ENCODE assay signal across 15 cellular contexts in the genomic region with DNA sequence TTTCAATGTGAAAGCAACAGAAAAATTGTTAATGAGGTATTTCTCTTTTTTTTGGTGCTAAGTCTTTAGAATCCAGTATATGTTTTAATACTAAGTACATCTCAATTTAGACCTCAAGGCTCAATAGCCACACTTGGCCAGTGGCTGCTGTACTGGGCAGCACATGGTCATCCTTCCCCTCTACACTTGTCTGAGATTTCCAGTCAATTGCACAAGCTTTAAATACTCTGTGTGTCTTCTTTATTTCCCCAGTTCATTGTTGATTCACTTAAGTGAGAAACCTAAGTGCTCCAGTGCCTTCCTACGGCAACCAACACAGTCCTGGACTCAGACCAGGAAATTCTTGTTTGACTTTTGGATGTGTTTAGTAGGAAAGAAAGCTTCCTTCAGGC.
DNase-seq lines count a peak whose midpoint lies in the region; ATAC-seq and TF ChIP-seq lines count a peak whose summit lies in the region.
"Had no signal": no experiment of that assay in that cellular context is flagged by ENCODE, and none has a peak within 500 bp of the region (broad histone marks: within the 10 kb centered on the region; RNA-seq: fewer than 3 reads in every experiment).

No MANE protein-coding gene starts in this region.

- WGBS in psoas muscle, 3 donors = 12 to 52% (median 29%) methylated on average over 1 of the region's 1 CpG

- H3K27ac Mint-ChIP-seq in activated T-cell treated with anti-CD3 and anti-CD28 coated beads, Interleukin-2, amount 50 U/mL, for 72 hours = peak overlapping the region; percentile 94
- peak overlapping the region; percentile 38 to 78 for H3K27ac Mint-ChIP-seq in activated naive CD4-positive, alpha-beta T cell treated with anti-CD3 and anti-CD28 coated beads, Interleukin-2, amount 50 U/mL, for 72 hours

- peaks cover 0 to 4% of the 10 kb centered on the region in 2 donors for H3K36me3 Mint-ChIP-seq in activated T-cell treated with anti-CD3 and anti-CD28 coated beads, Interleukin-2, amount 50 U/mL, for 72 hours (ENCODE audit: insufficient read depth in 2 of 2)
- H3K36me3 Mint-ChIP-seq in activated naive CD4-positive, alpha-beta T cell treated with anti-CD3 and anti-CD28 coated beads, Interleukin-2, amount 50 U/mL, for 72 hours = no peaks in the 10 kb centered on the region

- H3K4me1 Mint-ChIP-seq in activated T-cell treated with anti-CD3 and anti-CD28 coated beads, Interleukin-2, amount 50 U/mL, for 72 hours (ENCODE audit: low read depth) = peaks cover 39% of the 10 kb centered on the region

- DNase-seq in activated T-cell treated with anti-CD3 and anti-CD28 coated beads, Interleukin-2, amount 50 U/mL, for 72 hours = no peak
- DNase-seq in activated T-cell treated with anti-CD3 and anti-CD28 coated beads for 4 hours (no peak), psoas muscle (no peak), H7 (no peak)
- no peak for DNase-seq in activated naive CD4-positive, alpha-beta T cell treated with anti-CD3 and anti-CD28 coated beads, Interleukin-2, amount 50 U/mL, for 72 hours (ENCODE audit: low spot score in 2 of 2)
- no peak for DNase-seq in activated effector memory CD4-positive, alpha-beta T cell treated with anti-CD3 and anti-CD28 coated beads, Interleukin-2, amount 50 U/mL, for 16 hours
- DNase-seq: activated CD4-positive, alpha-beta T cell treated with anti-CD3 and anti-CD28 coated beads, Interleukin-2, amount 50 U/mL, for 4 hours; kidney glomerular epithelial cell; NCI-H1930; posterior cingulate gyrus; T-helper 9 cell had no signal

- ATAC-seq in activated T-cell treated with anti-CD3 and anti-CD28 coated beads, Interleukin-2, amount 50 U/mL, for 72 hours (replicated peaks in 1 of 2) = peak; percentile 22 to 53
- ATAC-seq in GM21423 (IDR thresholded peaks at IDR 0.05; ENCODE audit: unreplicated experiment) (peak; percentile 15), psoas muscle (peak; percentile 66 to 77 (median 76)), GM18520 (IDR thresholded peaks at IDR 0.05; ENCODE audit: unreplicated experiment) (no peak)
- peak; percentile 11 to 47 for ATAC-seq in activated naive CD4-positive, alpha-beta T cell treated with anti-CD3 and anti-CD28 coated beads, Interleukin-2, amount 50 U/mL, for 72 hours

- H3K4me1 ChIP-seq in psoas muscle = peaks cover 28% of the 10 kb centered on the region

- H3K36me3 ChIP-seq in psoas muscle (ENCODE audit: insufficient read depth in 1 of 2, low read depth in 1 of 2) (peaks cover 0 to 3% of the 10 kb centered on the region in 2 donors), H7 (replicated peaks; ENCODE audit: control insufficient read depth, insufficient read depth, low read length) (no peaks in the 10 kb centered on the region)

- intact Hi-C loops in psoas muscle (cut with DNase I) = loop anchor here (5.0 kb wide), 2 partner anchors 52 to 232 kb away; no protein-coding TSS in a partner anchor

- H3K9me3 ChIP-seq in psoas muscle = no peaks in the 10 kb centered on the region

- H3K4me3 ChIP-seq in psoas muscle = no peak overlapping the region
- no peak overlapping the region for H3K4me3 ChIP-seq in H7 (ENCODE audit: insufficient read depth, low read depth, low read length)

- H3K27ac ChIP-seq in psoas muscle = peak overlapping the region; percentile 62
- H3K27ac ChIP-seq: epithelial cell of prostate, RWPE1 had no signal

- peak overlapping the region; percentile 12 to 88 for H3K4me3 Mint-ChIP-seq in activated T-cell treated with anti-CD3 and anti-CD28 coated beads, Interleukin-2, amount 50 U/mL, for 72 hours

- no peaks in the 10 kb centered on the region for H3K27me3 ChIP-seq in psoas muscle (ENCODE audit: insufficient read depth in 3 of 3, low read length in 2 of 3)
- no peaks in the 10 kb centered on the region for H3K27me3 ChIP-seq in H7 (ENCODE audit: control insufficient read depth, insufficient read depth, low read length)

- no peaks in the 10 kb centered on the region for H3K9me3 Mint-ChIP-seq in activated T-cell treated with anti-CD3 and anti-CD28 coated beads, Interleukin-2, amount 50 U/mL, for 72 hours
- H3K9me3 Mint-ChIP-seq in activated naive CD4-positive, alpha-beta T cell treated with anti-CD3 and anti-CD28 coated beads, Interleukin-2, amount 50 U/mL, for 72 hours = no peaks in the 10 kb centered on the region

- no peak for TF ChIP-seq CTCF in psoas muscle (IDR thresholded peaks at IDR 0.05)

- H3K27me3 Mint-ChIP-seq in activated T-cell treated with anti-CD3 and anti-CD28 coated beads, Interleukin-2, amount 50 U/mL, for 72 hours (ENCODE audit: low read depth) = no peaks in the 10 kb centered on the region
